22 cellular contexts compared by ENCODE assay signal in the genomic region with DNA sequence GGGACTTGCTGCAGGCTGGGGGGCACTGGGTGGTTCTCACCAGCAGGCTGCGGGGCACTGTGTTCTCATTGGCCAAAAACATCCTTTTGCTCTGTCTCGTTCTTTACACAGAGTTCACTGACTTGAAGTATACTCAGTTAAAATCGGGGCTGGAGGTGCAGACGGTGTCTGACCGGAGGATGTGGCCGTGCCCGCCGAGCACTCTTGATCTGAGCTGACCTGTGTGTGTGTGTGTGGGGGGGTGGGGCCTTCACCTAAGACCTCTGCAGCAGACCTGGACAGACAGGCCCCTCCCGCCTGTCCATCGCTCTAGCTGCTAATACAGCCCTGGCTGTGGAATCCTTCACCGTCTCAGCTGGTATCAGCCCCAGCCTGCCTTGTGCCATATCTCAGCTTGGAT. TPM values are rescaled to one million over a fixed set of nuclear protein-coding genes. Genes with fewer than 3 reads are reported as not detected.
A peak's percentile ranks its signal among the peaks of the same experiment; 100 is the strongest.
DNase-seq lines count a peak whose midpoint lies in the region; ATAC-seq, FAIRE-seq and TF ChIP-seq lines count a peak whose summit lies in the region.
"Had no signal": no experiment of that assay in that cellular context is flagged by ENCODE, and none has a peak within 500 bp of the region (broad histone marks: within the 10 kb centered on the region; RNA-seq: fewer than 3 reads in every experiment).

No MANE protein-coding gene starts in this region.

- H3K27me3 Mint-ChIP-seq in endothelial cell (ENCODE audit: unreplicated experiment) = peaks cover 3% of the 10 kb centered on the region

- CTCF ChIA-PET in SK-N-SH (lab: Yijun Ruan, JAX) = interaction anchor here (0.8 to 3.8 kb wide), 3 partner anchors 19 to 83 kb away, joined by 3 to 12 read pairs (median 3); no protein-coding TSS in a partner anchor

- DNase-seq in SK-N-SH (no peak), endothelial cell (ENCODE audit: low spot score) (no peak), frontal cortex (ENCODE audit: low spot score in 2 of 2) (no peak), Right ventricle myocardium superior (no peak), NCI-H2171 (lab: John Stamatoyannopoulos, UW) (no peak)
- DNase-seq: C1 segment of cervical spinal cord, DMS 273 treated with DMSO at 0.1 percent for 48 hours, DND-41, HCEC 1CT, KBM-7, NCI-H1105 treated with DMSO at 0.1 percent for 48 hours, NCI-H1694 treated with DMSO at 0.1 percent for 48 hours, NCI-H510A, NCI-H748 treated with DMSO at 0.1 percent for 48 hours, SHP77 had no signal

- H3K4me1 Mint-ChIP-seq in endothelial cell (ENCODE audit: unreplicated experiment) = peaks cover 15% of the 10 kb centered on the region

- ATAC-seq in Right ventricle myocardium superior (ENCODE audit: poor library complexity) (no peak), HG03039 (IDR thresholded peaks at IDR 0.05; ENCODE audit: unreplicated experiment) (no peak)

- H3F3A ChIP-seq in SK-N-SH (replicated peaks; ENCODE audit: insufficient read depth) = peaks cover 21% of the 10 kb centered on the region

- H3K9me3 Mint-ChIP-seq in endothelial cell (ENCODE audit: unreplicated experiment) = no peaks in the 10 kb centered on the region

- H3K9me2 ChIP-seq in SK-N-SH = no peaks in the 10 kb centered on the region

- H3K4me1 ChIP-seq in SK-N-SH (ENCODE audit: control insufficient read depth in 1 of 2, insufficient read depth in 2 of 2, low read depth in 1 of 2, low read length in 1 of 2) (peaks cover 0 to 8% of the 10 kb centered on the region in 2 experiments; a peak in 2 of 4 replicates), mucosa of rectum (ENCODE audit: control insufficient read depth in 2 of 2, insufficient read depth in 2 of 2, low read length in 2 of 2) (peaks cover 32 to 36% of the 10 kb centered on the region in 2 donors)

- no peaks in the 10 kb centered on the region for H3K9me3 ChIP-seq in SK-N-SH
- H3K9me3 ChIP-seq in mucosa of rectum (ENCODE audit: control insufficient read depth in 2 of 2, low read length in 2 of 2) = no peaks in the 10 kb centered on the region
- H3K9me3 ChIP-seq: A549 had no signal

- intact Hi-C loops in Right ventricle myocardium superior (cut with DNase I) = no loop called here

- no peak for TF ChIP-seq EP300 in SK-N-SH (IDR thresholded peaks at IDR 0.05; ENCODE audit: borderline replicate concordance in 1 of 2, low read depth in 1 of 2, low read length in 1 of 2)

- peaks cover 14% of the 10 kb centered on the region; the same call in 1 of the 2 replicates for H3K79me2 ChIP-seq in SK-N-SH (ENCODE audit: insufficient read depth)

- H2AFZ ChIP-seq in SK-N-SH (ENCODE audit: low read depth) = no peak overlapping the region

- H4K20me1 ChIP-seq in SK-N-SH (ENCODE audit: insufficient read depth) = no peaks in the 10 kb centered on the region

- H3K36me3 Mint-ChIP-seq in endothelial cell (ENCODE audit: low read depth, unreplicated experiment) = peaks cover 46% of the 10 kb centered on the region

- no peak overlapping the region for H3K9ac ChIP-seq in SK-N-SH
- H3K9ac ChIP-seq in mucosa of rectum (ENCODE audit: low read depth in 1 of 2, low read length in 2 of 2) = no peak overlapping the region

- H3K27ac Mint-ChIP-seq in endothelial cell (ENCODE audit: unreplicated experiment) = peak overlapping the region; percentile 8

- H3K27ac ChIP-seq in 22Rv1 = peak overlapping the region; percentile 95
- H3K27ac ChIP-seq in SK-N-SH (ENCODE audit: low read depth in 2 of 2, low read length in 1 of 2) = no peak overlapping the region
- H3K27ac ChIP-seq in mucosa of rectum (ENCODE audit: low read depth in 2 of 2, low read length in 2 of 2) = peak overlapping the region; percentile 64 to 79
- H3K27ac ChIP-seq: A549 had no signal

- 92% methylated on average over 5 of the region's 11 CpGs for WGBS in SK-N-SH (ENCODE audit: low lambda C conversion rate)

- H3K4me2 ChIP-seq in SK-N-SH = no peak overlapping the region

- H3K27me3 ChIP-seq in SK-N-SH (ENCODE audit: insufficient read depth) = no peaks in the 10 kb centered on the region
- H3K27me3 ChIP-seq in mucosa of rectum (ENCODE audit: control insufficient read depth in 2 of 2, insufficient read depth in 2 of 2, low read length in 2 of 2) = no peaks in the 10 kb centered on the region

- TF ChIP-seq CTCF in 22Rv1 (IDR thresholded peaks at IDR 0.05) = no peak
- no peak for TF ChIP-seq CTCF in SK-N-SH (IDR thresholded peaks at IDR 0.05)
- TF ChIP-seq CTCF in endothelial cell (IDR thresholded peaks at IDR 0.05; ENCODE audit: unreplicated experiment) = no peak

- H3K4me3 ChIP-seq in SK-N-SH (ENCODE audit: low read depth in 2 of 2, low read length in 1 of 2) (no peak overlapping the region), mucosa of rectum (ENCODE audit: low read length in 2 of 2) (no peak overlapping the region)
- H3K4me3 ChIP-seq: A549, SK-N-MC had no signal

- FAIRE-seq in frontal cortex (lab: Jason Lieb, UNC) = no peak
- FAIRE-seq: A549, RCC 7860 had no signal

- POLR2A ChIA-PET in SK-N-SH (lab: Yijun Ruan, JAX) = interaction anchor here (1.2 kb wide), 1 partner anchor 8 kb away, joined by 3 read pairs; no protein-coding TSS in a partner anchor

- no peak overlapping the region for H3K4me3 Mint-ChIP-seq in endothelial cell (ENCODE audit: unreplicated experiment)

- peaks cover 6 to 56% of the 10 kb centered on the region in 2 experiments for H3K36me3 ChIP-seq in SK-N-SH (replicated peaks in 1 of 2; ENCODE audit: control insufficient read depth in 1 of 2, insufficient read depth in 2 of 2, low read length in 1 of 2)
- peaks cover 29 to 54% of the 10 kb centered on the region in 2 donors for H3K36me3 ChIP-seq in mucosa of rectum (ENCODE audit: control insufficient read depth in 2 of 2, insufficient read depth in 2 of 2, low read length in 2 of 2)

- TF ChIP-seq RAD21 in SK-N-SH (IDR thresholded peaks at IDR 0.05; ENCODE audit: low read length) = no peak

TF ChIP-seq in SK-N-SH, 30 proteins besides CTCF, POLR2A, EP300 and RAD21:
- TF ChIP-seq RCOR1 (IDR thresholded peaks at IDR 0.05; ENCODE audit: low read length) (no peak), POLR2AphosphoS5 (IDR thresholded peaks at IDR 0.05; ENCODE audit: low read depth, low read length) (peak; percentile 20; the same call in 1 of the 2 replicates)

RNA-seq across cellular contexts. Expression of gene TOR1B, which starts 7.1 kb away (rescaled TPM):
- polyA plus RNA-seq in SK-N-SH (2012; rRNA removed) = 37.4 and 50.2 TPM in 2 replicates
- 38.1 and 42.5 TPM in 2 replicates for polyA plus RNA-seq in SK-N-SH (2012; cell fraction: cytosol; rRNA removed)
- 42.4 and 57.4 TPM in 2 replicates for polyA plus RNA-seq in SK-N-SH (2012; cell fraction: nucleus; rRNA removed)
- total RNA-seq in endothelial cell (ENCODE audit: unreplicated experiment) (22.8 TPM), frontal cortex (38.3 TPM), Right ventricle myocardium superior (10.0 TPM)

RNA-seq across cellular contexts. Expression of gene TOR1A, which starts 13.8 kb away (rescaled TPM):
- 85.3 and 120 TPM in 2 replicates for polyA plus RNA-seq in SK-N-SH (2012; rRNA removed)
- polyA plus RNA-seq in SK-N-SH (2012; cell fraction: cytosol; rRNA removed) = 96.1 and 107 TPM in 2 replicates
- 41.4 and 53.5 TPM in 2 replicates for polyA plus RNA-seq in SK-N-SH (2012; cell fraction: nucleus; rRNA removed)
- total RNA-seq in endothelial cell (ENCODE audit: unreplicated experiment) (58.0 TPM), frontal cortex (21.6 TPM), Right ventricle myocardium superior (12.0 TPM)

RNA-seq across cellular contexts. Expression of gene C9orf78, which starts 25.0 kb away (rescaled TPM):
- 59.2 and 70.8 TPM in 2 replicates for polyA plus RNA-seq in SK-N-SH (2012; rRNA removed)
- 95.1 and 121 TPM in 2 replicates for polyA plus RNA-seq in SK-N-SH (2012; cell fraction: cytosol; rRNA removed)
- polyA plus RNA-seq in SK-N-SH (2012; cell fraction: nucleus; rRNA removed) = 9.8 and 19.0 TPM in 2 replicates
- total RNA-seq in endothelial cell (ENCODE audit: unreplicated experiment) = 29.1 TPM
- total RNA-seq in frontal cortex = 53.8 TPM
- total RNA-seq in Right ventricle myocardium superior = 31.4 TPM

RNA-seq across cellular contexts. Expression of gene USP20, which starts 25.1 kb away (rescaled TPM):
- 17.7 and 22.5 TPM in 2 replicates for polyA plus RNA-seq in SK-N-SH (2012; rRNA removed)
- 5.7 and 9.7 TPM in 2 replicates for polyA plus RNA-seq in SK-N-SH (2012; cell fraction: cytosol; rRNA removed)
- polyA plus RNA-seq in SK-N-SH (2012; cell fraction: nucleus; rRNA removed) = 74.9 and 88.3 TPM in 2 replicates
- total RNA-seq in endothelial cell (ENCODE audit: unreplicated experiment) (21.7 TPM), frontal cortex (11.8 TPM), Right ventricle myocardium superior (10.4 TPM)

RNA-seq across cellular contexts. Expression of gene PTGES, which starts 57.3 kb away (rescaled TPM):
- polyA plus RNA-seq in SK-N-SH (2012; rRNA removed) = 3.2 and 5.2 TPM in 2 replicates
- polyA plus RNA-seq in SK-N-SH (2012; cell fraction: cytosol; rRNA removed) = 3.2 and 4.2 TPM in 2 replicates
- polyA plus RNA-seq in SK-N-SH (2012; cell fraction: nucleus; rRNA removed) = 0.79 and 1.1 TPM in 2 replicates
- total RNA-seq in endothelial cell (ENCODE audit: unreplicated experiment) (0.15 TPM), frontal cortex (3.7 TPM), Right ventricle myocardium superior (4.5 TPM)
- total RNA-seq: OCI-LY7 had no signal

Comparison
In these comparisons a context has a peak if more than half of its experiments do, and no peak if none do; other contexts are left out.
1. H3K27ac ChIP-seq: peak in 22Rv1 (single experiment) and mucosa of rectum (2 of 2); none in SK-N-SH (0 of 2).